In the genomic region with DNA sequence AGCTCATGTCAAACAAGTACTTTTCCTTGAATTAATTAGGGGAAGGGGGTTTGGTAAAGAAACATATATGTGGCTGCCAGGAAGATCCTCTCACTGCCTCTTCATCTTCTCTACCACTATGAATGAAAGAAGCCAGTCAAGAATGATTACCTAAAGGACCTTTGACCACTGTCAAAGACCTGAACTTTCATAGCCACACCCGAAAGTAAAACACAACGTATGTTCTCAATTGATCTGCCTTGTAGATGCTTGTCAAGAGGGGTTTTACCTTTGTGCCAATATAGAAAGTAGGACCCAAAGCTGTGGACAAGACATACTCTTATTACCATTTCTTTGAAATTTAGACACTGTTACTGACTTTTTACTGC, we compare ENCODE assay signal across 10 cellular contexts.
A peak's percentile ranks its signal among the peaks of the same experiment; 100 is the strongest.
DNase-seq lines count a peak whose midpoint lies in the region; ATAC-seq and TF ChIP-seq lines count a peak whose summit lies in the region.
"Had no signal": no experiment of that assay in that cellular context is flagged by ENCODE, and none has a peak within 500 bp of the region (broad histone marks: within the 10 kb centered on the region; RNA-seq: fewer than 3 reads in every experiment).

No MANE protein-coding gene starts in this region.

- no peak for DNase-seq in CD8-positive, alpha-beta T cell
- peak; percentile 3 for DNase-seq in HuH-7 (ENCODE audit: low spot score)
- no peak for DNase-seq in naive thymus-derived CD8-positive, alpha-beta T cell
- DNase-seq in dorsolateral prefrontal cortex = no peak
- DNase-seq in NCI-H748 treated with DMSO at 0.1 percent for 48 hours (lab: John Stamatoyannopoulos, UW) = no peak
- DNase-seq in stimulated activated CD4-positive, alpha-beta T cell treated with anti-CD3 and anti-CD28 coated beads, Interleukin-4, amount 100 ng/mL, for 24 hours = no peak

- H3K27me3 Mint-ChIP-seq in CD8-positive, alpha-beta T cell (ENCODE audit: low read depth) = no peaks in the 10 kb centered on the region
- no peaks in the 10 kb centered on the region for H3K27me3 Mint-ChIP-seq in naive thymus-derived CD8-positive, alpha-beta T cell

- H3K4me1 ChIP-seq in CD8-positive, alpha-beta T cell (ENCODE audit: insufficient read depth, low read length) = no peaks in the 10 kb centered on the region

- H3K36me3 Mint-ChIP-seq in CD8-positive, alpha-beta T cell = no peaks in the 10 kb centered on the region
- H3K36me3 Mint-ChIP-seq in naive thymus-derived CD8-positive, alpha-beta T cell = no peaks in the 10 kb centered on the region

- H3K9me3 ChIP-seq in CD8-positive, alpha-beta T cell (ENCODE audit: low read length) = no peaks in the 10 kb centered on the region
- H3K9me3 ChIP-seq: BLaER1 treated with 17β-estradiol and CSF1 and Interleukin-3, amounts not matched to agents 10 nM and 100 nM had no signal

- ATAC-seq in CD8-positive, alpha-beta T cell = no peak
- ATAC-seq in GM19023 (IDR thresholded peaks at IDR 0.05; ENCODE audit: unreplicated experiment) = peak; percentile 85
- peak; percentile 77 for ATAC-seq in HG02763 (IDR thresholded peaks at IDR 0.05; ENCODE audit: unreplicated experiment)
- no peak for ATAC-seq in naive thymus-derived CD8-positive, alpha-beta T cell
- ATAC-seq: esophagus mucosa had no signal

- H3K9me3 Mint-ChIP-seq in CD8-positive, alpha-beta T cell = no peaks in the 10 kb centered on the region
- H3K9me3 Mint-ChIP-seq in naive thymus-derived CD8-positive, alpha-beta T cell = no peaks in the 10 kb centered on the region

- H3K4me1 Mint-ChIP-seq in CD8-positive, alpha-beta T cell (ENCODE audit: low read depth) = peaks cover 13% of the 10 kb centered on the region
- peaks cover 2 to 6% (median 4%) of the 10 kb centered on the region in 4 donors for H3K4me1 Mint-ChIP-seq in naive thymus-derived CD8-positive, alpha-beta T cell

- POLR2A ChIA-PET in CD8-positive, alpha-beta T cell (lab: Charles Lee) = no interaction called here
- POLR2A ChIA-PET in naive thymus-derived CD8-positive, alpha-beta T cell (lab: Charles Lee) = no interaction called here

- no peak overlapping the region for H3K4me3 Mint-ChIP-seq in CD8-positive, alpha-beta T cell
- H3K4me3 Mint-ChIP-seq in naive thymus-derived CD8-positive, alpha-beta T cell = no peak overlapping the region

- H3K27ac Mint-ChIP-seq in CD8-positive, alpha-beta T cell = peak overlapping the region; percentile 19
- no peak overlapping the region for H3K27ac Mint-ChIP-seq in naive thymus-derived CD8-positive, alpha-beta T cell

- CTCF ChIA-PET in CD8-positive, alpha-beta T cell (lab: Charles Lee) = no interaction called here

- H3K27me3 ChIP-seq in CD8-positive, alpha-beta T cell (ENCODE audit: insufficient read depth, low read length) = no peaks in the 10 kb centered on the region
- no peaks in the 10 kb centered on the region for H3K27me3 ChIP-seq in dorsolateral prefrontal cortex
- H3K27me3 ChIP-seq: BLaER1 treated with 17β-estradiol and CSF1 and Interleukin-3, amounts not matched to agents 10 nM and 100 nM had no signal

- H3K36me3 ChIP-seq in CD8-positive, alpha-beta T cell (ENCODE audit: insufficient read depth, low read length) = no peaks in the 10 kb centered on the region
- H3K36me3 ChIP-seq: BLaER1 treated with 17β-estradiol and CSF1 and Interleukin-3, amounts not matched to agents 10 nM and 100 nM had no signal

- H3K4me3 ChIP-seq in CD8-positive, alpha-beta T cell (ENCODE audit: low read depth, low read length) = no peak overlapping the region
- no peak overlapping the region for H3K4me3 ChIP-seq in dorsolateral prefrontal cortex
- H3K4me3 ChIP-seq: BLaER1 treated with 17β-estradiol and CSF1 and Interleukin-3, amounts not matched to agents 10 nM and 100 nM had no signal

- no peak overlapping the region for H3K27ac ChIP-seq in CD8-positive, alpha-beta T cell (ENCODE audit: low read depth, low read length)
- H3K27ac ChIP-seq in dorsolateral prefrontal cortex = no peak overlapping the region
- H3K27ac ChIP-seq: BLaER1 treated with 17β-estradiol and CSF1 and Interleukin-3, amounts not matched to agents 10 nM and 100 nM had no signal

- intact Hi-C loops in CD8-positive, alpha-beta T cell (cut with DNase I, micrococcal nuclease) = no loop called here
- intact Hi-C loops in dorsolateral prefrontal cortex (cut with DNase I) = no loop called here

- TF ChIP-seq CTCF in CD8-positive, alpha-beta T cell (IDR thresholded peaks at IDR 0.05) = no peak
- no peak for TF ChIP-seq CTCF in dorsolateral prefrontal cortex (IDR thresholded peaks at IDR 0.05 in 54 of 56, conservative IDR thresholded peaks at IDR 0.05 in 2 of 56; ENCODE audit: low read depth in 1 of 56, partially characterized antibody in 56 of 56)

Comparison
In these comparisons a context has a peak if more than half of its experiments do, and no peak if none do; other contexts are left out.
1. ATAC-seq: peak in GM19023 (single experiment) and HG02763 (single experiment); none in CD8-positive, alpha-beta T cell (single experiment) and naive thymus-derived CD8-positive, alpha-beta T cell (0 of 2).